ENCODE assay signal across 10 cellular contexts in genomic region chr20:23358923-23359572, GRCh38. TPM values are rescaled to one million over a fixed set of nuclear protein-coding genes. Genes with fewer than 3 reads are reported as not detected.
A peak's percentile ranks its signal among the peaks of the same experiment; 100 is the strongest.
DNase-seq lines count a peak whose midpoint lies in the region; ATAC-seq and TF ChIP-seq lines count a peak whose summit lies in the region.
"Had no signal": no experiment of that assay in that cellular context is flagged by ENCODE, and none has a peak within 500 bp of the region (broad histone marks: within the 10 kb centered on the region; RNA-seq: fewer than 3 reads in every experiment).

No MANE protein-coding gene starts in this region.

- H3K9me3 Mint-ChIP-seq in activated naive CD4-positive, alpha-beta T cell treated with anti-CD3 and anti-CD28 coated beads, Interleukin-2, amount 50 U/mL, for 24 hours: no peaks in the 10 kb centered on the region
- H3K9me3 Mint-ChIP-seq in activated T-helper 1 cell treated with anti-CD3 and anti-CD28 coated beads, Interleukin-12 subunit alpha, Interleukin-12 subunit beta, Interleukin-2, Interleukin-4 antibody, amounts not matched to agents 30 ng/mL and 10 ng/mL and 1 ng/mL, durations not matched to agents 14 hours and 24 hours and 36 hours: no peaks in the 10 kb centered on the region
- H3K9me3 Mint-ChIP-seq in memory B cell: no peaks in the 10 kb centered on the region

- TF ChIP-seq CTCF in tibial nerve (IDR thresholded peaks at IDR 0.05): no peak

- no peak for DNase-seq in activated naive CD4-positive, alpha-beta T cell treated with anti-CD3 and anti-CD28 coated beads, Interleukin-2, amount 50 U/mL, for 16 hours
- DNase-seq in activated T-helper 1 cell treated with anti-CD3 and anti-CD28 coated beads, Interleukin-12 subunit alpha, Interleukin-12 subunit beta, Interleukin-2, Interleukin-4 antibody, amounts not matched to agents 30 ng/mL and 10 ng/mL and 1 ng/mL, durations not matched to agents 14 hours and 24 hours and 36 hours (ENCODE audit: low spot score): no peak
- DNase-seq in memory B cell (ENCODE audit: low spot score in 2 of 2) (no peak), tibial nerve (ENCODE audit: low spot score in 2 of 2) (no peak)
- DNase-seq in stimulated activated naive CD4-positive, alpha-beta T cell treated with Interleukin-2 at 50 U/mL for 16 hours (lab: John Stamatoyannopoulos, UW): no peak
- DNase-seq in activated CD4-positive, CD25-positive, alpha-beta regulatory T cell (lab: John Stamatoyannopoulos, UW): no peak
- no peak for DNase-seq in stimulated activated CD4-positive, alpha-beta T cell treated with anti-CD3 and anti-CD28 coated beads, Interleukin-2, amount 100 ng/mL, for 48 hours
- DNase-seq: effector CD8-positive, alpha-beta T cell; T-helper 9 cell had no signal

- intact Hi-C loops in activated T-helper 1 cell treated with anti-CD3 and anti-CD28 coated beads, Interleukin-12 subunit alpha, Interleukin-12 subunit beta, Interleukin-2, Interleukin-4 antibody, amounts not matched to agents 30 ng/mL and 10 ng/mL and 1 ng/mL, durations not matched to agents 14 hours and 24 hours and 36 hours (cut with micrococcal nuclease): loop anchor here (1.0 kb wide), 2 partner anchors 9 to 62 kb away; partner anchors contain the start of genes NAPB and NXT1

- no peak for TF ChIP-seq EP300 in tibial nerve (IDR thresholded peaks at IDR 0.05)

- H3K27ac ChIP-seq in tibial nerve: peak overlapping the region; percentile 93 to 100 (median 96)

- whole genome bisulfite sequencing in tibial nerve, 2 donors: 36 to 43% methylated on average over 7 of the region's 7 CpGs

- H3K9me3 ChIP-seq in tibial nerve: no peaks in the 10 kb centered on the region

- H3K27me3 Mint-ChIP-seq in activated naive CD4-positive, alpha-beta T cell treated with anti-CD3 and anti-CD28 coated beads, Interleukin-2, amount 50 U/mL, for 24 hours: no peaks in the 10 kb centered on the region
- peaks cover 1% of the 10 kb centered on the region for H3K27me3 Mint-ChIP-seq in activated T-helper 1 cell treated with anti-CD3 and anti-CD28 coated beads, Interleukin-12 subunit alpha, Interleukin-12 subunit beta, Interleukin-2, Interleukin-4 antibody, amounts not matched to agents 30 ng/mL and 10 ng/mL and 1 ng/mL, durations not matched to agents 14 hours and 24 hours and 36 hours (ENCODE audit: insufficient read depth)
- H3K27me3 Mint-ChIP-seq in memory B cell: no peaks in the 10 kb centered on the region

- peaks cover 3 to 53% (median 17%) of the 10 kb centered on the region in 4 donors for H3K4me1 ChIP-seq in tibial nerve

- H3K27ac Mint-ChIP-seq in activated naive CD4-positive, alpha-beta T cell treated with anti-CD3 and anti-CD28 coated beads, Interleukin-2, amount 50 U/mL, for 24 hours: peak overlapping the region; percentile 76
- no peak overlapping the region for H3K27ac Mint-ChIP-seq in activated T-helper 1 cell treated with anti-CD3 and anti-CD28 coated beads, Interleukin-12 subunit alpha, Interleukin-12 subunit beta, Interleukin-2, Interleukin-4 antibody, amounts not matched to agents 30 ng/mL and 10 ng/mL and 1 ng/mL, durations not matched to agents 14 hours and 24 hours and 36 hours
- H3K27ac Mint-ChIP-seq in memory B cell: peak overlapping the region; percentile 98

- H3K36me3 Mint-ChIP-seq in activated naive CD4-positive, alpha-beta T cell treated with anti-CD3 and anti-CD28 coated beads, Interleukin-2, amount 50 U/mL, for 24 hours: peaks cover 1% of the 10 kb centered on the region
- peaks cover 7% of the 10 kb centered on the region for H3K36me3 Mint-ChIP-seq in activated T-helper 1 cell treated with anti-CD3 and anti-CD28 coated beads, Interleukin-12 subunit alpha, Interleukin-12 subunit beta, Interleukin-2, Interleukin-4 antibody, amounts not matched to agents 30 ng/mL and 10 ng/mL and 1 ng/mL, durations not matched to agents 14 hours and 24 hours and 36 hours (ENCODE audit: low read depth)
- H3K36me3 Mint-ChIP-seq in memory B cell: no peaks in the 10 kb centered on the region

- ATAC-seq in memory B cell (ENCODE audit: low read depth): no peak

- peak overlapping the region; percentile 94 for H3K4me3 Mint-ChIP-seq in activated naive CD4-positive, alpha-beta T cell treated with anti-CD3 and anti-CD28 coated beads, Interleukin-2, amount 50 U/mL, for 24 hours
- peak overlapping the region; percentile 91 for H3K4me3 Mint-ChIP-seq in activated T-helper 1 cell treated with anti-CD3 and anti-CD28 coated beads, Interleukin-12 subunit alpha, Interleukin-12 subunit beta, Interleukin-2, Interleukin-4 antibody, amounts not matched to agents 30 ng/mL and 10 ng/mL and 1 ng/mL, durations not matched to agents 14 hours and 24 hours and 36 hours
- H3K4me3 Mint-ChIP-seq in memory B cell: no peak overlapping the region

- H3K4me3 ChIP-seq in tibial nerve: no peak overlapping the region

- H3K36me3 ChIP-seq in tibial nerve: peaks cover 0 to 23% (median 0%) of the 10 kb centered on the region in 3 donors

- TF ChIP-seq POLR2A in tibial nerve (IDR thresholded peaks at IDR 0.05): no peak

- H3K4me1 Mint-ChIP-seq in activated naive CD4-positive, alpha-beta T cell treated with anti-CD3 and anti-CD28 coated beads, Interleukin-2, amount 50 U/mL, for 24 hours: peaks cover 32% of the 10 kb centered on the region
- H3K4me1 Mint-ChIP-seq in activated T-helper 1 cell treated with anti-CD3 and anti-CD28 coated beads, Interleukin-12 subunit alpha, Interleukin-12 subunit beta, Interleukin-2, Interleukin-4 antibody, amounts not matched to agents 30 ng/mL and 10 ng/mL and 1 ng/mL, durations not matched to agents 14 hours and 24 hours and 36 hours (ENCODE audit: low read depth): peaks cover 34% of the 10 kb centered on the region
- H3K4me1 Mint-ChIP-seq in memory B cell: peaks cover 14% of the 10 kb centered on the region

- no peaks in the 10 kb centered on the region for H3K27me3 ChIP-seq in tibial nerve

RNA-seq across cellular contexts. Expression of gene GZF1, which starts 2.9 kb away (rescaled TPM):
- 10.6 and 12.6 TPM in 2 replicates for total RNA-seq in activated T-helper 1 cell treated with anti-CD3 and anti-CD28 coated beads, Interleukin-12 subunit alpha, Interleukin-12 subunit beta, Interleukin-2, Interleukin-4 antibody, amounts not matched to agents 30 ng/mL and 10 ng/mL and 1 ng/mL, durations not matched to agents 14 hours and 24 hours and 36 hours
- 10 to 100 TPM; 16.3 to 37.2 (median 20.3) TPM for total RNA-seq in tibial nerve

RNA-seq across cellular contexts. Expression of gene NXT1, which starts 8.5 kb away (rescaled TPM):
- 58.9 and 62.6 TPM in 2 replicates for total RNA-seq in activated T-helper 1 cell treated with anti-CD3 and anti-CD28 coated beads, Interleukin-12 subunit alpha, Interleukin-12 subunit beta, Interleukin-2, Interleukin-4 antibody, amounts not matched to agents 30 ng/mL and 10 ng/mL and 1 ng/mL, durations not matched to agents 14 hours and 24 hours and 36 hours
- total RNA-seq in tibial nerve: 10 to 100 TPM; 19.4 to 50.5 (median 26.2) TPM
